In the genomic region with DNA sequence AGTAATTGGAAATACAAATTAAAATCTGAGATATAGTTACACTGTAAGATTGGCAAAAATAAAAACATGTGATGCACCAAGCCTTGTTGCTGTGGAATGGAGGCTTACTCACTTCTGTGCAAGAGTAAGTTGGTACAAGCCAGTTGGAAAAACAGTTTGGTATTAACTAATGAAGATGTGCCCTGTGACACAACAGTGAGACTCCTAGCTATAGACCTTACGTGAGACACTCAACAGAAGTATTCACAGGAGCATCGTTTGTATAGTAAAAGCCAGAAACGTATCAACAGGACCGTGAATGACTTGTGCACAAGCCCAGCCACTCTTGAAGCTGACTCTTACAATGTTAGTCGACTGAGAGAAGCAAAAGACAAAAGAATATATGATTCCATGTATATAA, we compare ENCODE assay signal across 16 cellular contexts. TPM values are rescaled to one million over a fixed set of nuclear protein-coding genes. Genes with fewer than 3 reads are reported as not detected.
DNase-seq lines count a peak whose midpoint lies in the region; ATAC-seq, FAIRE-seq and TF ChIP-seq lines count a peak whose summit lies in the region.
"Had no signal": no experiment of that assay in that cellular context is flagged by ENCODE, and none has a peak within 500 bp of the region (broad histone marks: within the 10 kb centered on the region; RNA-seq: fewer than 3 reads in every experiment).

No MANE protein-coding gene starts in this region.

- ATAC-seq in activated T-cell treated with anti-CD3 and anti-CD28 coated beads, Interleukin-2, amount 50 U/mL, for 72 hours (replicated peaks in 1 of 2), result no peak
- ATAC-seq in A549, result peak in 1 of 2 experiments; percentile 52; a peak in 1 of 6 replicates
- no peak for ATAC-seq in CD4-positive, alpha-beta T cell (ENCODE audit: poor library complexity)
- ATAC-seq: GM12878, GM23338 had no signal

- H3K4me2 ChIP-seq in A549, result no peak overlapping the region
- H3K4me2 ChIP-seq: BLaER1, GM23338 had no signal

- no peak for TF ChIP-seq CTCF in A549 (IDR thresholded peaks at IDR 0.05)
- no peak for TF ChIP-seq CTCF in CD4-positive, alpha-beta T cell (IDR thresholded peaks at IDR 0.05)
- no peak for TF ChIP-seq CTCF in HFFc6 (IDR thresholded peaks at IDR 0.05)
- TF ChIP-seq CTCF in coronary artery (IDR thresholded peaks at IDR 0.05), result no peak

- peak; percentile 67 for FAIRE-seq in A549 (lab: Jason Lieb, UNC)
- FAIRE-seq: GM12878 had no signal

- H3K27ac Mint-ChIP-seq in activated T-cell treated with anti-CD3 and anti-CD28 coated beads, Interleukin-2, amount 50 U/mL, for 72 hours, result peak overlapping the region; percentile 86
- H3K27ac Mint-ChIP-seq in CD4-positive, alpha-beta T cell, result peak overlapping the region; percentile 73
- peak overlapping the region; percentile 55; the same call in 1 of the 2 replicates for H3K27ac Mint-ChIP-seq in HFFc6
- H3K27ac Mint-ChIP-seq: GM23338 had no signal

- no peaks in the 10 kb centered on the region for H3K9me3 ChIP-seq in A549
- no peaks in the 10 kb centered on the region for H3K9me3 ChIP-seq in CD4-positive, alpha-beta T cell (ENCODE audit: control insufficient read depth, low read length)
- H3K9me3 ChIP-seq: BLaER1, HAP-1 had no signal

- no peak overlapping the region for H3K4me3 Mint-ChIP-seq in activated T-cell treated with anti-CD3 and anti-CD28 coated beads, Interleukin-2, amount 50 U/mL, for 72 hours
- no peak overlapping the region for H3K4me3 Mint-ChIP-seq in CD4-positive, alpha-beta T cell
- no peak overlapping the region for H3K4me3 Mint-ChIP-seq in HFFc6
- H3K4me3 Mint-ChIP-seq: GM23338 had no signal

- no peak for TF ChIP-seq EP300 in A549 (IDR thresholded peaks at IDR 0.05)

- intact Hi-C loops in CD4-positive, alpha-beta T cell (cut with DNase I, micrococcal nuclease), result no loop called here

- CTCF ChIA-PET in A549 (lab: Yijun Ruan, JAX), result interaction anchor here (2.8 kb wide), 1 partner anchor 15 kb away, joined by 12 read pairs; a partner anchor contains a TSS
- CTCF ChIA-PET in CD4-positive, alpha-beta T cell (lab: Charles Lee), result no interaction called here

- POLR2A ChIA-PET in A549 (lab: Yijun Ruan, JAX), result no interaction called here
- POLR2A ChIA-PET in CD4-positive, alpha-beta T cell (lab: Charles Lee), result interaction anchor here (3.9 kb wide), 1 partner anchor 20 kb away, joined by 21 read pairs; a partner anchor contains a TSS

- H3K27ac ChIP-seq in A549 (no peak overlapping the region), coronary artery (no peak overlapping the region)
- no peak overlapping the region for H3K27ac ChIP-seq in CD4-positive, alpha-beta T cell (ENCODE audit: low read depth, low read length)
- H3K27ac ChIP-seq: BLaER1 had no signal

- TF ChIP-seq RAD21 in A549 (conservative IDR thresholded peaks at IDR 0.05 in 1 of 2, IDR thresholded peaks at IDR 0.05 in 1 of 2), result no peak

- TF ChIP-seq POLR2A in A549 (IDR thresholded peaks at IDR 0.05; ENCODE audit: low read length), result no peak

- no peaks in the 10 kb centered on the region for H3K27me3 Mint-ChIP-seq in activated T-cell treated with anti-CD3 and anti-CD28 coated beads, Interleukin-2, amount 50 U/mL, for 72 hours (ENCODE audit: low read depth)
- H3K27me3 Mint-ChIP-seq in CD4-positive, alpha-beta T cell, result no peaks in the 10 kb centered on the region
- peaks cover 2% of the 10 kb centered on the region; the same call in 1 of the 2 replicates for H3K27me3 Mint-ChIP-seq in HFFc6 (ENCODE audit: insufficient read depth)

- no peak for DNase-seq in activated T-cell treated with anti-CD3 and anti-CD28 coated beads, Interleukin-2, amount 50 U/mL, for 72 hours
- no peak for DNase-seq in activated T-cell treated with anti-CD3 and anti-CD28 coated beads, Interleukin-2, amount 50 U/mL, for 1 hour
- DNase-seq in A549 (ENCODE audit: low read depth in 1 of 2, low spot score in 1 of 2) (no peak), HFFc6 (no peak), NCI-H748 treated with DMSO at 0.1 percent for 48 hours (lab: John Stamatoyannopoulos, UW) (no peak), coronary artery (ENCODE audit: low spot score) (no peak)
- no peak for DNase-seq in CD4-positive, alpha-beta T cell
- DNase-seq: Calu3, DMS 273 treated with DMSO at 0.1 percent for 48 hours, DMS79 had no signal

- 87% methylated on average over 5 of the region's 5 CpGs for WGBS in A549 (ENCODE audit: missing lambda C conversion rate)

- no peak overlapping the region for H3K4me3 ChIP-seq in A549
- no peak overlapping the region for H3K4me3 ChIP-seq in coronary artery
- H3K4me3 ChIP-seq: BLaER1, GM12878, GM23338, HAP-1 had no signal

- H3K36me3 Mint-ChIP-seq in activated T-cell treated with anti-CD3 and anti-CD28 coated beads, Interleukin-2, amount 50 U/mL, for 72 hours (ENCODE audit: insufficient read depth in 2 of 2), result peaks cover 2 to 22% of the 10 kb centered on the region in 2 donors
- H3K36me3 Mint-ChIP-seq in CD4-positive, alpha-beta T cell (ENCODE audit: low read depth), result peaks cover 90% of the 10 kb centered on the region
- H3K36me3 Mint-ChIP-seq in HFFc6 (ENCODE audit: low read depth), result peaks cover 38% of the 10 kb centered on the region

- H3K27me3 ChIP-seq in CD4-positive, alpha-beta T cell (ENCODE audit: control insufficient read depth, insufficient read depth, low read length), result no peaks in the 10 kb centered on the region
- H3K27me3 ChIP-seq: BLaER1 had no signal

- no peaks in the 10 kb centered on the region for H3K4me1 Mint-ChIP-seq in activated T-cell treated with anti-CD3 and anti-CD28 coated beads, Interleukin-2, amount 50 U/mL, for 72 hours (ENCODE audit: low read depth)
- H3K4me1 Mint-ChIP-seq in CD4-positive, alpha-beta T cell (ENCODE audit: low read depth), result no peaks in the 10 kb centered on the region
- H3K4me1 Mint-ChIP-seq in HFFc6 (ENCODE audit: low read depth), result peaks cover 2% of the 10 kb centered on the region
- H3K4me1 Mint-ChIP-seq: GM23338 had no signal

- no peaks in the 10 kb centered on the region for H3K4me1 ChIP-seq in A549
- H3K4me1 ChIP-seq: BLaER1, HAP-1 had no signal

- no peaks in the 10 kb centered on the region for H3K9me3 Mint-ChIP-seq in activated T-cell treated with anti-CD3 and anti-CD28 coated beads, Interleukin-2, amount 50 U/mL, for 72 hours
- H3K9me3 Mint-ChIP-seq in CD4-positive, alpha-beta T cell, result no peaks in the 10 kb centered on the region
- no peaks in the 10 kb centered on the region for H3K9me3 Mint-ChIP-seq in HFFc6
- H3K9me3 Mint-ChIP-seq: GM23338 had no signal

TF ChIP-seq in A549, 52 proteins besides CTCF, POLR2A, EP300 and RAD21 (continues in another document):
- no peak for TF ChIP-seq MYC (IDR thresholded peaks at IDR 0.05; ENCODE audit: borderline replicate concordance, low read length)
- TF ChIP-seq, protein P1, sequence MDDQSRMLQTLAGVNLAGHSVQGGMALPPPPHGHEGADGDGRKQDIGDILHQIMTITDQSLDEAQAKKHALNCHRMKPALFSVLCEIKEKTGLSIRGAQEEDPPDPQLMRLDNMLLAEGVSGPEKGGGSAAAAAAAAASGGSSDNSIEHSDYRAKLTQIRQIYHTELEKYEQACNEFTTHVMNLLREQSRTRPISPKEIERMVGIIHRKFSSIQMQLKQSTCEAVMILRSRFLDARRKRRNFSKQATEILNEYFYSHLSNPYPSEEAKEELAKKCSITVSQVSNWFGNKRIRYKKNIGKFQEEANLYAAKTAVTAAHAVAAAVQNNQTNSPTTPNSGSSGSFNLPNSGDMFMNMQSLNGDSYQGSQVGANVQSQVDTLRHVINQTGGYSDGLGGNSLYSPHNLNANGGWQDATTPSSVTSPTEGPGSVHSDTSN (IDR thresholded peaks at IDR 0.05), result no peak

RNA-seq across cellular contexts. Expression of a gene that starts 14.6 kb away (rescaled TPM):
- total RNA-seq in activated T-cell treated with anti-CD3 and anti-CD28 coated beads, Interleukin-2, amount 50 U/mL, for 72 hours, result 10 to 100 TPM; 62.9 to 72.5 TPM
- polyA plus RNA-seq in A549 (2011; rRNA removed), result 154 and 219 TPM in 2 replicates
- 110 and 115 TPM in 2 replicates for polyA plus RNA-seq in A549 (2012; cell fraction: cytosol; rRNA removed)
- polyA plus RNA-seq in A549 (2012; cell fraction: nucleus; rRNA removed), result 44.7 and 53.1 TPM in 2 replicates
- 174 to 202 TPM (median 175 TPM) in 3 replicates for polyA plus RNA-seq in A549 (2017; fragmentation: RNase III; extraction: RNeasy Plus Mini Kit Qiagen cat#74134 plus additional on column Dnase treatment)
- 38.3 and 41.6 TPM in 2 replicates for polyA minus RNA-seq in A549 (2011; rRNA and poly(A)+ RNA removed)
- total RNA-seq in CD4-positive, alpha-beta T cell, result 10 to 100 TPM; 18.8 to 18.9 TPM
- 100 to 1,000 TPM in 1 of 6 experiments, 10 to 100 TPM in 5; 87.3 to 108 (median 93.2) TPM for total RNA-seq in HFFc6 (2021; fragmentation: NEBNext Ultra II Directional; extraction: Animal tissue kit (Norgen Biotek cat#: 25700))

RNA-seq across cellular contexts. Expression of a gene that starts 20.5 kb away (rescaled TPM):
- total RNA-seq in activated T-cell treated with anti-CD3 and anti-CD28 coated beads, Interleukin-2, amount 50 U/mL, for 72 hours, result 10 to 100 TPM; 22.3 to 27.9 TPM
- polyA plus RNA-seq in A549 (2011; rRNA removed) (23.6 and 32.1 TPM in 2 replicates), A549 (2017; fragmentation: RNase III; extraction: RNeasy Plus Mini Kit Qiagen cat#74134 plus additional on column Dnase treatment) (19.1 to 20.5 TPM (median 19.4 TPM) in 3 replicates)
- 6.2 and 7.0 TPM in 2 replicates for polyA plus RNA-seq in A549 (2012; cell fraction: cytosol; rRNA removed)
- 4.9 and 6.4 TPM in 2 replicates for polyA plus RNA-seq in A549 (2012; cell fraction: nucleus; rRNA removed)
- polyA minus RNA-seq in A549 (2011; rRNA and poly(A)+ RNA removed), result 15.8 and 16.4 TPM in 2 replicates
- total RNA-seq in CD4-positive, alpha-beta T cell, result 10 to 100 TPM; 24.3 to 26.1 TPM
- 10 to 100 TPM; 17.5 to 24.0 (median 19.3) TPM for total RNA-seq in HFFc6 (2021; fragmentation: NEBNext Ultra II Directional; extraction: Animal tissue kit (Norgen Biotek cat#: 25700))

RNA-seq across cellular contexts. Expression of a gene that starts 20.5 kb away (rescaled TPM):
- total RNA-seq in activated T-cell treated with anti-CD3 and anti-CD28 coated beads, Interleukin-2, amount 50 U/mL, for 72 hours, result not detected
- polyA plus RNA-seq in A549 (2011; rRNA removed), result 0.70 and 0.86 TPM in 2 replicates
- 0.30 and 0.34 TPM in 2 replicates for polyA plus RNA-seq in A549 (2012; cell fraction: cytosol; rRNA removed)
- polyA plus RNA-seq in A549 (2012; cell fraction: nucleus; rRNA removed), result 0.46 and 0.94 TPM in 2 replicates
- polyA plus RNA-seq in A549 (2017; fragmentation: RNase III; extraction: RNeasy Plus Mini Kit Qiagen cat#74134 plus additional on column Dnase treatment), result 0.39 to 0.49 TPM (median 0.46 TPM) in 3 replicates
- polyA minus RNA-seq in A549 (2011; rRNA and poly(A)+ RNA removed), result 1.4 and 2.9 TPM in 2 replicates
- not detected for total RNA-seq in CD4-positive, alpha-beta T cell
- under 1 TPM in 1 of 6 experiments, not detected in 5; 0.26 TPM for total RNA-seq in HFFc6 (2021; fragmentation: NEBNext Ultra II Directional; extraction: Animal tissue kit (Norgen Biotek cat#: 25700))
- total RNA-seq: Calu3, G401, GM23338 had no signal
- polyA plus RNA-seq: AG04450 had no signal
